ENCODE assay signal across 8 cellular contexts in genomic region chr5:65488038-65488687, GRCh38. TPM values are rescaled to one million over a fixed set of nuclear protein-coding genes. Genes with fewer than 3 reads are reported as not detected.
DNase-seq lines count a peak whose midpoint lies in the region; ATAC-seq and TF ChIP-seq lines count a peak whose summit lies in the region.
"Not testable (repeated sequence)": the region's sequence is repeated elsewhere in the genome, so short reads cannot be mapped to it uniquely, and the experiment has no call there.

No MANE protein-coding gene starts in this region.

- CTCF ChIA-PET in Caco-2 (lab: Charles Lee); Panc1 (lab: Charles Lee): not testable (repeated sequence)

- H3K27ac ChIP-seq in 22Rv1; Panc1 (ENCODE audit: low read length); neural progenitor cell: not testable (repeated sequence)

- H3K9me3 ChIP-seq in Caco-2; Panc1 (ENCODE audit: control insufficient read depth, insufficient read depth, low read depth, low read length); neural progenitor cell (ENCODE audit: low read depth): not testable (repeated sequence)

- not testable (repeated sequence) for H3K27me3 ChIP-seq in Caco-2 (replicated peaks; ENCODE audit: control insufficient read depth, insufficient read depth, low read length); Panc1 (ENCODE audit: control insufficient read depth, insufficient read depth, low read length); neural progenitor cell

- not testable (repeated sequence) for H2AFZ ChIP-seq in neural progenitor cell (replicated peaks)

- intact Hi-C loops in Caco-2 (cut with micrococcal nuclease; ENCODE audit: unreplicated experiment): loop anchor here (10.0 kb wide), 2 partner anchors 413 to 453 kb away; no protein-coding TSS in a partner anchor
- intact Hi-C loops in Panc1 (cut with micrococcal nuclease; ENCODE audit: unreplicated experiment): not testable (repeated sequence)

- not testable (repeated sequence) for H3K4me2 ChIP-seq in neural progenitor cell

- POLR2A ChIA-PET in Caco-2 (lab: Charles Lee); Panc1 (lab: Charles Lee): not testable (repeated sequence)

- H4K20me1 ChIP-seq in neural progenitor cell (ENCODE audit: low read depth): not testable (repeated sequence)

- H3K36me3 ChIP-seq in Caco-2 (ENCODE audit: control insufficient read depth, insufficient read depth, low read length); Panc1 (ENCODE audit: control insufficient read depth, insufficient read depth, low read length); neural progenitor cell: not testable (repeated sequence)

- not testable (repeated sequence) for H3K27me3 Mint-ChIP-seq in Caco-2 (ENCODE audit: insufficient read depth, unreplicated experiment); HFFc6 (ENCODE audit: insufficient read depth); endothelial cell (ENCODE audit: unreplicated experiment); neural progenitor cell (ENCODE audit: insufficient read depth, low read depth)

- not testable (repeated sequence) for ATAC-seq in Panc1

- H3K79me2 ChIP-seq in neural progenitor cell (ENCODE audit: low read depth): not testable (repeated sequence)

- H3K9me3 Mint-ChIP-seq in Caco-2 (ENCODE audit: unreplicated experiment); HFFc6; endothelial cell (ENCODE audit: unreplicated experiment); neural progenitor cell: not testable (repeated sequence)

- H3K4me1 ChIP-seq in Caco-2; Panc1 (ENCODE audit: control insufficient read depth, insufficient read depth, low read length); neural progenitor cell: not testable (repeated sequence)

- H3K4me3 ChIP-seq in Caco-2 (ENCODE audit: low read depth, low read length); GM12865 (ENCODE audit: low read depth, low read length); Panc1 (ENCODE audit: low read depth in 2 of 2, low read length in 2 of 2); astrocyte of the spinal cord (ENCODE audit: low read depth, low read length); neural progenitor cell: not testable (repeated sequence)

- not testable (repeated sequence) for H3K9ac ChIP-seq in neural progenitor cell

- H3F3A ChIP-seq in neural progenitor cell (ENCODE audit: low read depth): not testable (repeated sequence)

- not testable (repeated sequence) for H3K36me3 Mint-ChIP-seq in Caco-2 (ENCODE audit: insufficient read depth, unreplicated experiment); HFFc6 (ENCODE audit: low read depth); endothelial cell (ENCODE audit: low read depth, unreplicated experiment)
- H3K36me3 Mint-ChIP-seq in neural progenitor cell: peaks cover 12% of the 10 kb centered on the region

- in situ Hi-C loops in Panc1 (cut with HindIII; ENCODE audit: low pct_unique_long_range_greater_than_20kb, low sequenced_read_pairs); astrocyte of the spinal cord (cut with HindIII; ENCODE audit: low sequenced_read_pairs): not testable (repeated sequence)

- H3K4me1 Mint-ChIP-seq in Caco-2 (ENCODE audit: low read depth, unreplicated experiment); HFFc6 (ENCODE audit: low read depth); endothelial cell (ENCODE audit: unreplicated experiment); neural progenitor cell: not testable (repeated sequence)

- H3K4me3 Mint-ChIP-seq in Caco-2 (ENCODE audit: unreplicated experiment); HFFc6; endothelial cell (ENCODE audit: unreplicated experiment); neural progenitor cell: not testable (repeated sequence)

- H3K27ac Mint-ChIP-seq in Caco-2 (ENCODE audit: unreplicated experiment); HFFc6; endothelial cell (ENCODE audit: unreplicated experiment); neural progenitor cell: not testable (repeated sequence)

- DNase-seq in Caco-2; GM12865 (ENCODE audit: low read depth); HFFc6; Panc1 (ENCODE audit: low read depth, low spot score); astrocyte of the spinal cord (ENCODE audit: low read depth, low spot score); endothelial cell (ENCODE audit: low spot score); neural progenitor cell (ENCODE audit: low spot score): not testable (repeated sequence)

- TF ChIP-seq CTCF in 22Rv1 (IDR thresholded peaks at IDR 0.05) (peak; percentile 21; the same call in 1 of the 2 replicates), Caco-2 (IDR thresholded peaks at IDR 0.05; ENCODE audit: insufficient read depth in 1 of 2, low read depth in 1 of 2, low read length in 1 of 2, severe bottlenecking in 1 of 2, unreplicated experiment in 1 of 2) (peak; percentile 4 to 24), GM12865 (IDR thresholded peaks at IDR 0.05; ENCODE audit: insufficient read depth, low read depth, low read length, missing control alignments) (peak; percentile 16), HFFc6 (IDR thresholded peaks at IDR 0.05) (peak; percentile 53), Panc1 (IDR thresholded peaks at IDR 0.05) (peak; percentile 39), astrocyte of the spinal cord (IDR thresholded peaks at IDR 0.05; ENCODE audit: low read depth, low read length) (peak; percentile 4), endothelial cell (IDR thresholded peaks at IDR 0.05; ENCODE audit: unreplicated experiment) (peak; percentile 17), neural progenitor cell (IDR thresholded peaks at IDR 0.05) (peak; percentile 24)

- not testable (repeated sequence) for BruUV-seq in Caco-2 (replicated peaks; lab: Mats Ljungman, UMichigan); Panc1 (replicated peaks; lab: Mats Ljungman, UMichigan)

RNA-seq across cellular contexts. Expression of gene ADAMTS6, which starts 6.4 kb away (rescaled TPM):
- total RNA-seq in Caco-2 (2022) (0.23 and 0.67 TPM in 2 replicates), Panc1 (2021; ENCODE audit: unreplicated experiment) (0.64 TPM), endothelial cell (ENCODE audit: unreplicated experiment) (16.7 TPM), neural progenitor cell (ENCODE audit: low replicate concordance) (7.1 and 14.3 TPM in 2 replicates)
- total RNA-seq in HFFc6 (2021; fragmentation: NEBNext Ultra II Directional; extraction: Animal tissue kit (Norgen Biotek cat#: 25700)): 10 to 100 TPM; 23.1 to 29.9 (median 28.3) TPM
- polyA plus RNA-seq in Panc1 (2012; ENCODE audit: insufficient read length): not detected
